In genomic region chr18:51133580-51134160, GRCh38 we compare ENCODE assay signal across 1 cellular context.
TF ChIP-seq lines count a peak whose summit lies in the region.

No MANE protein-coding gene starts in this region.

TF ChIP-seq in HepG2, 621 proteins besides CTCF, POLR2A, EP300 and RAD21 (continued from another document and continues in another):
- TF ChIP-seq ZNF646 (CRISPR knock-in tag; IDR thresholded peaks at IDR 0.05) (no peak), ZSCAN21 (CRISPR knock-in tag; IDR thresholded peaks at IDR 0.05; ENCODE audit: borderline replicate concordance) (no peak), CENPBD1 (CRISPR knock-in tag; IDR thresholded peaks at IDR 0.05; ENCODE audit: borderline replicate concordance, low read depth) (no peak), ZBTB7B (CRISPR knock-in tag; IDR thresholded peaks at IDR 0.05) (no peak), ZNF512 (CRISPR knock-in tag; IDR thresholded peaks at IDR 0.05) (no peak), NFIC (IDR thresholded peaks at IDR 0.05; ENCODE audit: low read length) (no peak), IKZF4 (CRISPR knock-in tag; IDR thresholded peaks at IDR 0.05; ENCODE audit: borderline replicate concordance, low read depth, not compliant biosample characterization) (no peak), ZIK1 (CRISPR knock-in tag; IDR thresholded peaks at IDR 0.05; ENCODE audit: borderline replicate concordance, low read depth) (no peak), ARID4A (CRISPR knock-in tag; IDR thresholded peaks at IDR 0.05; ENCODE audit: borderline replicate concordance) (peak; percentile 60; the same call in 1 of the 2 replicates), NONO (IDR thresholded peaks at IDR 0.05) (no peak), NONO (CRISPR knock-in tag; conservative IDR thresholded peaks at IDR 0.05) (no peak), TBX3 (IDR thresholded peaks at IDR 0.05; ENCODE audit: borderline replicate concordance) (no peak), ZMYM3 (CRISPR knock-in tag; IDR thresholded peaks at IDR 0.05) (no peak), NFE2L1 (CRISPR knock-in tag; IDR thresholded peaks at IDR 0.05; ENCODE audit: borderline replicate concordance) (no peak), PITX1 (CRISPR knock-in tag; IDR thresholded peaks at IDR 0.05) (no peak), ZMYM4 (CRISPR knock-in tag; IDR thresholded peaks at IDR 0.05) (peak; percentile 27; the same call in 1 of the 2 replicates), FOXM1 (CRISPR knock-in tag; IDR thresholded peaks at IDR 0.05) (no peak), ZNF225 (CRISPR knock-in tag; IDR thresholded peaks at IDR 0.05) (no peak), ZNF224 (CRISPR knock-in tag; IDR thresholded peaks at IDR 0.05) (no peak), ELF4 (CRISPR knock-in tag; IDR thresholded peaks at IDR 0.05; ENCODE audit: borderline replicate concordance) (no peak), HOXA9 (CRISPR knock-in tag; IDR thresholded peaks at IDR 0.05; ENCODE audit: borderline replicate concordance) (no peak), ZNF543 (CRISPR knock-in tag; IDR thresholded peaks at IDR 0.05) (no peak), ATF4 (CRISPR knock-in tag; IDR thresholded peaks at IDR 0.05) (no peak), ZNF713 (CRISPR knock-in tag; IDR thresholded peaks at IDR 0.05) (no peak), IRX3 (CRISPR knock-in tag; IDR thresholded peaks at IDR 0.05; ENCODE audit: borderline replicate concordance, low read depth) (no peak), ARID2 (CRISPR knock-in tag; IDR thresholded peaks at IDR 0.05; ENCODE audit: borderline replicate concordance) (no peak), HIVEP1 (CRISPR knock-in tag; IDR thresholded peaks at IDR 0.05) (no peak), ZNF296 (CRISPR knock-in tag; conservative IDR thresholded peaks at IDR 0.05) (no peak), CREBL2 (CRISPR knock-in tag; IDR thresholded peaks at IDR 0.05; ENCODE audit: borderline replicate concordance) (no peak), ZSCAN5A (CRISPR knock-in tag; IDR thresholded peaks at IDR 0.05; ENCODE audit: borderline replicate concordance) (no peak), ZFP41 (CRISPR knock-in tag; IDR thresholded peaks at IDR 0.05; ENCODE audit: borderline replicate concordance) (no peak), BCL3 (CRISPR knock-in tag; IDR thresholded peaks at IDR 0.05) (no peak), EEA1 (CRISPR knock-in tag; IDR thresholded peaks at IDR 0.05; ENCODE audit: borderline replicate concordance) (no peak), ZNF879 (CRISPR knock-in tag; IDR thresholded peaks at IDR 0.05) (no peak), YEATS4 (CRISPR knock-in tag; IDR thresholded peaks at IDR 0.05; ENCODE audit: borderline replicate concordance) (no peak), ZNF569 (CRISPR knock-in tag; IDR thresholded peaks at IDR 0.05; ENCODE audit: borderline replicate concordance) (no peak), TARDBP (CRISPR knock-in tag; IDR thresholded peaks at IDR 0.05) (0 out of 2 replicates have a peak, but pooled peaks have one; percentile 36), ZNF609 (CRISPR knock-in tag; IDR thresholded peaks at IDR 0.05; ENCODE audit: borderline replicate concordance) (no peak), RXRB (CRISPR knock-in tag; IDR thresholded peaks at IDR 0.05; ENCODE audit: borderline replicate concordance) (peak; percentile 72), MTA1 (CRISPR knock-in tag; IDR thresholded peaks at IDR 0.05; ENCODE audit: borderline replicate concordance) (no peak)
